In the genomic region with DNA sequence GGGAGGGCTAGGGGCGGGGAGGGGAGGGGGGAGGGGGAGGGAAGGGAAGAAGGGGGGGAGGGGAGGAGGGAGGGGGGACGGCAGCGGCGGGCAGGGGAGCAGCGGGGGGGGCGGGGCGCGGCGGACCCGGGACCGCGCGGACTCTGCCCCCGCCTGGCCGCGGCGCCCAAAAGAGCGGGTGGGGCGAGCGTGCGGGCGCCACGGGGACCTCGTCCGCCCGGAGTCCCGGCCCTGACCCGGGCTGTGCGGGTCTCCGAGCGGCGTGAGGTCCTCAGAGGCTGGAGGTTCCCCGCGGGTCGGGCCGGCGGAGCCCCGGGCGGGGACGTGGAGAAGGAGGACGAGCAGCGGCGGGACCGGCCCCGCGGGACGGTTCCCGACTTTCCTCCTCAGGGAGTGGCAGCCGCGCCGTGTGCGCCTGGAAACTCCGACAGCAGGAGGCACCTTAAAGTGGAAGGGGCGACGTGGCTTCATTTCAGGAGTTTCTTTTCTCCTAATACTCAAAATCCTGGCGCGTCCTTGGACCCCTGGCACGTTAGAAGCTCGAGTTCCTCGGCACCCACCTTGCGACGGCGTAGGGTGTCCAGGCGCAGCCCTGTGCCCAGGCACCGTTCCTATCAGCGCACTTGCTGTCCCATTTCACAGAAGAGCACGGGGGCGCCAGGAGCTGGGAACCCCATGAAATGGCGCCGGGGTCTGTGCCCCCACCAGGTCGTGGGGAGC, we compare ENCODE assay signal across 13 cellular contexts. TPM values are rescaled to one million over a fixed set of nuclear protein-coding genes. Genes with fewer than 3 reads are reported as not detected.
DNase-seq lines count a peak whose midpoint lies in the region; ATAC-seq, FAIRE-seq and TF ChIP-seq lines count a peak whose summit lies in the region.
"Had no signal": no experiment of that assay in that cellular context is flagged by ENCODE, and none has a peak within 500 bp of the region (broad histone marks: within the 10 kb centered on the region; RNA-seq: fewer than 3 reads in every experiment).

No MANE protein-coding gene starts in this region.

- FAIRE-seq in HepG2 (lab: Jason Lieb, UNC) (no peak), K562 (lab: Jason Lieb, UNC) (no peak)
- FAIRE-seq: islet of Langerhans had no signal

- intact Hi-C loops in HepG2 (cut with micrococcal nuclease; ENCODE audit: unreplicated experiment), result no loop called here
- intact Hi-C loops in right lobe of liver (cut with DNase I), result no loop called here
- intact Hi-C loops in K562 (cut with micrococcal nuclease), result no loop called here
- intact Hi-C loops in vagina (cut with DNase I), result no loop called here
- intact Hi-C loops in CD4-positive, alpha-beta memory T cell (cut with micrococcal nuclease), result no loop called here

- H3K27ac ChIP-seq in HepG2 (ENCODE audit: extremely low read length, insufficient read depth, low read length), result no peak overlapping the region
- H3K27ac ChIP-seq in right lobe of liver, result no peak overlapping the region
- no peak overlapping the region for H3K27ac ChIP-seq in K562 (ENCODE audit: extremely low read depth, low read depth, low read length)
- H3K27ac ChIP-seq in vagina, result peak overlapping the region; percentile 56
- no peak overlapping the region for H3K27ac ChIP-seq in CD4-positive, alpha-beta memory T cell (ENCODE audit: low read depth, low read length)
- H3K27ac ChIP-seq: brain microvascular endothelial cell had no signal

- POLR2A ChIA-PET in HepG2 (lab: Yijun Ruan, JAX) (no interaction called here), K562 (lab: Yijun Ruan, JAX) (interaction anchor here (1.1 kb wide), 1 partner anchor 10 kb away, joined by 3 read pairs; no protein-coding TSS in a partner anchor)
- POLR2A ChIA-PET in CD4-positive, alpha-beta memory T cell (lab: Charles Lee; ENCODE audit: partially characterized antibody), result no interaction called here

- no peaks in the 10 kb centered on the region for H3K9me3 Mint-ChIP-seq in mesothelial cell of epicardium
- peaks cover 0 to 2% (median 0%) of the 10 kb centered on the region in 8 donors for H3K9me3 Mint-ChIP-seq in CD4-positive, alpha-beta memory T cell
- H3K9me3 Mint-ChIP-seq: activated T-cell treated with anti-CD3 and anti-CD28 coated beads, Interleukin-2, amount 50 U/mL, for 4 hours; naive B cell had no signal

- CTCF ChIA-PET in HepG2 (lab: Yijun Ruan, JAX; ENCODE audit: low intra/inter-chr PET ratio, low total read pairs) (no interaction called here), K562 (lab: Yijun Ruan, JAX; ENCODE audit: low intra/inter-chr PET ratio) (no interaction called here)
- CTCF ChIA-PET in CD4-positive, alpha-beta memory T cell (lab: Charles Lee; ENCODE audit: partially characterized antibody), result no interaction called here

- peaks cover 19% of the 10 kb centered on the region for H3K4me1 Mint-ChIP-seq in mesothelial cell of epicardium
- H3K4me1 Mint-ChIP-seq in CD4-positive, alpha-beta memory T cell, result peaks cover 7 to 26% (median 17%) of the 10 kb centered on the region in 4 donors

- H3K4me1 ChIP-seq in HepG2 (ENCODE audit: insufficient read depth, low read length) (peaks cover 39% of the 10 kb centered on the region), right lobe of liver (no peaks in the 10 kb centered on the region), K562 (replicated peaks in 1 of 2; ENCODE audit: control insufficient read depth in 2 of 2, insufficient read depth in 2 of 2, low read length in 2 of 2) (peaks cover 8 to 56% of the 10 kb centered on the region in 2 experiments; a peak in 4 of 5 replicates), vagina (peaks cover 50% of the 10 kb centered on the region)
- peaks cover 24% of the 10 kb centered on the region for H3K4me1 ChIP-seq in CD4-positive, alpha-beta memory T cell (ENCODE audit: insufficient read depth, low read length)

- TF ChIP-seq EP300 in HepG2 (IDR thresholded peaks at IDR 0.05; ENCODE audit: low read depth in 2 of 2, low read length in 2 of 2) (no peak), HepG2 (CRISPR knock-in tag; IDR thresholded peaks at IDR 0.05; ENCODE audit: borderline replicate concordance) (no peak), K562 (IDR thresholded peaks at IDR 0.05; ENCODE audit: low read length) (no peak)

- H3K9me3 ChIP-seq in HepG2 (ENCODE audit: low read length) (no peaks in the 10 kb centered on the region), right lobe of liver (no peaks in the 10 kb centered on the region), K562 (replicated peaks; ENCODE audit: control insufficient read depth, insufficient read depth, low read depth, low read length) (no peaks in the 10 kb centered on the region), vagina (no peaks in the 10 kb centered on the region)
- no peaks in the 10 kb centered on the region for H3K9me3 ChIP-seq in CD4-positive, alpha-beta memory T cell (ENCODE audit: control insufficient read depth in 1 of 2, low read length in 2 of 2)

- peaks cover 76% of the 10 kb centered on the region for H3K27me3 Mint-ChIP-seq in mesothelial cell of epicardium (ENCODE audit: low read depth)
- H3K27me3 Mint-ChIP-seq in CD4-positive, alpha-beta memory T cell, result peaks cover 33 to 41% of the 10 kb centered on the region in 2 donors

- DNase-seq in HepG2 (ENCODE audit: low spot score), result no peak
- DNase-seq in right lobe of liver, result no peak
- peak in 3 of 4 experiments; percentile 53 to 81 (median 79) for DNase-seq in K562 (ENCODE audit: extremely low read depth in 1 of 4, low spot score in 3 of 4)
- DNase-seq in mesothelial cell of epicardium (ENCODE audit: low spot score in 2 of 2, unreplicated experiment in 2 of 2), result no peak
- DNase-seq in vagina (ENCODE audit: extremely low spot score in 2 of 2), result no peak
- no peak for DNase-seq in CD4-positive, alpha-beta memory T cell
- DNase-seq in left lobe of liver (ENCODE audit: low spot score), result no peak
- DNase-seq: activated T-cell treated with anti-CD3 and anti-CD28 coated beads, Interleukin-2, amount 50 U/mL, for 4 hours; brain microvascular endothelial cell; naive B cell; NCI-H526 treated with DMSO at 0.1 percent for 48 hours had no signal

- TF ChIP-seq POLR2A in HepG2 (IDR thresholded peaks at IDR 0.05; ENCODE audit: insufficient read depth in 1 of 2, low read depth in 2 of 2, low read length in 2 of 2), result no peak
- TF ChIP-seq POLR2A in right lobe of liver (IDR thresholded peaks at IDR 0.05), result no peak
- TF ChIP-seq POLR2A in K562 (conservative IDR thresholded peaks at IDR 0.05), result no peak
- TF ChIP-seq POLR2A in vagina (IDR thresholded peaks at IDR 0.05), result no peak

- H3K27ac Mint-ChIP-seq in mesothelial cell of epicardium, result no peak overlapping the region
- H3K27ac Mint-ChIP-seq in CD4-positive, alpha-beta memory T cell, result no peak overlapping the region

- peak; percentile 9; the same call in 2 of the 3 replicates for ATAC-seq in HepG2
- no peak for ATAC-seq in right lobe of liver
- 0 out of 3 replicates have a peak, but pooled peaks have one; percentile 11 for ATAC-seq in K562
- no peak for ATAC-seq in left lobe of liver
- no peak for ATAC-seq in HG03439 (IDR thresholded peaks at IDR 0.05; ENCODE audit: unreplicated experiment)

- H3K4me2 ChIP-seq in HepG2 (ENCODE audit: low read depth, low read length), result peak overlapping the region; percentile 18; the same call in 1 of the 2 replicates
- no peak overlapping the region for H3K4me2 ChIP-seq in K562 (ENCODE audit: insufficient read depth, low read length)

- BruUV-seq in HepG2 (replicated peaks; lab: Mats Ljungman, UMichigan) (no TSS peak), K562 (replicated peaks; lab: Mats Ljungman, UMichigan) (no TSS peak)

- H3K4me3 ChIP-seq in HepG2 (replicated peaks in 1 of 3; ENCODE audit: insufficient read depth in 1 of 3, low read depth in 2 of 3, low read length in 3 of 3), result peak overlapping the region in 1 of 3 experiments; percentile 23; a peak in 1 of 6 replicates
- peak overlapping the region in 1 of 3 donors; percentile 4 for H3K4me3 ChIP-seq in right lobe of liver
- H3K4me3 ChIP-seq in K562, result no peak overlapping the region
- peak overlapping the region; percentile 44 to 65 for H3K4me3 ChIP-seq in vagina
- H3K4me3 ChIP-seq in CD4-positive, alpha-beta memory T cell (ENCODE audit: low read length in 2 of 2), result no peak overlapping the region

- TF ChIP-seq RAD21 in HepG2 (CRISPR knock-in tag; IDR thresholded peaks at IDR 0.05) (no peak), K562 (CRISPR knock-in tag; conservative IDR thresholded peaks at IDR 0.05 in 1 of 2, IDR thresholded peaks at IDR 0.05 in 1 of 2) (no peak)

- TF ChIP-seq CTCF in HepG2 (CRISPR knock-in tag; IDR thresholded peaks at IDR 0.05) (no peak), right lobe of liver (IDR thresholded peaks at IDR 0.05) (no peak), K562 (IDR thresholded peaks at IDR 0.05 in 2 of 3, conservative IDR thresholded peaks at IDR 0.05 in 1 of 3; ENCODE audit: insufficient read depth in 2 of 3, low read depth in 1 of 3, low read length in 3 of 3) (no peak), mesothelial cell of epicardium (IDR thresholded peaks at IDR 0.05; ENCODE audit: unreplicated experiment) (no peak), vagina (IDR thresholded peaks at IDR 0.05) (no peak)

- peak overlapping the region; percentile 20 for H3K4me3 Mint-ChIP-seq in mesothelial cell of epicardium
- H3K4me3 Mint-ChIP-seq in CD4-positive, alpha-beta memory T cell, result no peak overlapping the region
- H3K4me3 Mint-ChIP-seq: activated T-cell treated with anti-CD3 and anti-CD28 coated beads, Interleukin-2, amount 50 U/mL, for 4 hours had no signal

- H3K27me3 ChIP-seq in HepG2 (ENCODE audit: control insufficient read depth in 1 of 2, insufficient read depth in 2 of 2, low read length in 2 of 2) (peaks cover 4 to 36% of the 10 kb centered on the region in 2 experiments), right lobe of liver (peaks cover 7 to 16% of the 10 kb centered on the region in 2 donors), K562 (ENCODE audit: control insufficient read depth in 2 of 2, insufficient read depth in 2 of 2, low read length in 2 of 2) (peaks cover 5 to 28% of the 10 kb centered on the region in 2 experiments; a peak in 4 of 5 replicates), vagina (no peaks in the 10 kb centered on the region)
- H3K27me3 ChIP-seq in CD4-positive, alpha-beta memory T cell (ENCODE audit: insufficient read depth, low read length), result peaks cover 16% of the 10 kb centered on the region

- H3K36me3 ChIP-seq in HepG2 (replicated peaks in 1 of 2; ENCODE audit: control insufficient read depth in 1 of 2, insufficient read depth in 2 of 2, low read length in 2 of 2), result no peaks in the 10 kb centered on the region
- H3K36me3 ChIP-seq in right lobe of liver, result no peaks in the 10 kb centered on the region
- no peaks in the 10 kb centered on the region for H3K36me3 ChIP-seq in K562 (ENCODE audit: control insufficient read depth, insufficient read depth, low read length)
- H3K36me3 ChIP-seq in vagina, result no peaks in the 10 kb centered on the region
- H3K36me3 ChIP-seq in CD4-positive, alpha-beta memory T cell (ENCODE audit: insufficient read depth, low read length), result no peaks in the 10 kb centered on the region
- H3K36me3 ChIP-seq: brain microvascular endothelial cell had no signal

- H2AFZ ChIP-seq in HepG2 (ENCODE audit: low read length) (no peak overlapping the region), K562 (ENCODE audit: low read depth, low read length) (no peak overlapping the region)

- H3K79me2 ChIP-seq in HepG2 (ENCODE audit: insufficient read depth, low read length) (no peaks in the 10 kb centered on the region), K562 (ENCODE audit: control insufficient read depth, insufficient read depth, low read length) (no peaks in the 10 kb centered on the region)

- no peaks in the 10 kb centered on the region for H3K36me3 Mint-ChIP-seq in mesothelial cell of epicardium
- H3K36me3 Mint-ChIP-seq in CD4-positive, alpha-beta memory T cell, result no peaks in the 10 kb centered on the region
- H3K36me3 Mint-ChIP-seq: naive B cell had no signal

- 0 out of 2 replicates have a peak, but pooled peaks cover 2% of the 10 kb centered on the region for H4K20me1 ChIP-seq in HepG2 (ENCODE audit: insufficient read depth, low read length)
- H4K20me1 ChIP-seq in K562 (replicated peaks; ENCODE audit: control insufficient read depth, insufficient read depth, low read length), result peaks cover 4% of the 10 kb centered on the region; the same call in 1 of the 2 replicates

- H3K9me1 ChIP-seq in K562 (ENCODE audit: control insufficient read depth, insufficient read depth, low read length), result no peaks in the 10 kb centered on the region

- no peak overlapping the region for H3K9ac ChIP-seq in HepG2 (ENCODE audit: insufficient read depth, low read depth, low read length)
- H3K9ac ChIP-seq in K562 (ENCODE audit: insufficient read depth in 1 of 2, low read depth in 2 of 2, low read length in 2 of 2), result peak overlapping the region in 1 of 2 experiments; percentile 78; a peak in 2 of 4 replicates

- in situ Hi-C loops in HepG2 (cut with HindIII; ENCODE audit: extremely low pct_ligation_motif_present, low pct_unique_long_range_greater_than_20kb) (no loop called here), K562 (cut with MboI) (no loop called here)

- WGBS in HepG2 (ENCODE audit: low lambda C conversion rate), result 49% methylated on average over 31 of the region's 71 CpGs
- WGBS in right lobe of liver (ENCODE audit: insufficient coverage, low coverage, low lambda C conversion rate, missing lambda C conversion rate), result 8% methylated on average over 5 of the region's 71 CpGs
- WGBS in K562 (ENCODE audit: insufficient coverage, low coverage, missing lambda C conversion rate), result 55% methylated on average over 15 of the region's 71 CpGs

RNA-seq across cellular contexts. Expression of a gene that starts 0.5 kb away (rescaled TPM):
- total RNA-seq in HepG2 (2016; rRNA removed; fragmentation: Illumina TruSeq; extraction: Trizol), result not detected in 2 replicates
- total RNA-seq in HepG2 (2016; cell fraction: cytosol; rRNA removed; fragmentation: Illumina TruSeq; extraction: Trizol; ENCODE audit: low read depth), result not detected in 2 replicates
- total RNA-seq in HepG2 (2016; cell fraction: insoluble cytoplasmic fraction; rRNA removed; fragmentation: Illumina TruSeq; extraction: Trizol), result not detected in 2 replicates
- total RNA-seq in HepG2 (2016; cell fraction: membrane; rRNA removed; fragmentation: Illumina TruSeq; extraction: Trizol), result not detected in 2 replicates
- total RNA-seq in HepG2 (2016; cell fraction: nucleus; rRNA removed; fragmentation: Illumina TruSeq; extraction: Trizol), result not detected in 2 replicates
- not detected in 2 replicates for polyA plus RNA-seq in HepG2 (2011; rRNA removed)
- polyA plus RNA-seq in HepG2 (2011; cell fraction: cytosol; rRNA removed), result 0.07 TPM in 1 of 2 replicates, not detected in the other
- 0.19 and 0.31 TPM in 2 replicates for polyA plus RNA-seq in HepG2 (2011; cell fraction: nucleus; rRNA removed)
- 0.16 TPM in 1 of 2 replicates, not detected in the other for polyA plus RNA-seq in HepG2 (2012)
- polyA plus RNA-seq in HepG2 (2016; cell fraction: cytosol; fragmentation: Illumina TruSeq; extraction: Trizol; ENCODE audit: low read depth), result not detected in 2 replicates
- not detected in 2 replicates for polyA plus RNA-seq in HepG2 (2016; cell fraction: insoluble cytoplasmic fraction; fragmentation: Illumina TruSeq; extraction: Trizol; ENCODE audit: low read depth)
- polyA plus RNA-seq in HepG2 (2016; cell fraction: membrane; fragmentation: Illumina TruSeq; extraction: Trizol; ENCODE audit: low read depth), result not detected in 2 replicates
- polyA plus RNA-seq in HepG2 (2016; cell fraction: nucleus; fragmentation: Illumina TruSeq; extraction: Trizol; ENCODE audit: insufficient read depth, low read depth), result not detected in 2 replicates
- polyA minus RNA-seq in HepG2 (2011; rRNA and poly(A)+ RNA removed; ENCODE audit: low replicate concordance), result 78.3 TPM in 1 of 2 replicates, not detected in the other
- not detected in 2 replicates for polyA minus RNA-seq in HepG2 (2011; cell fraction: cytosol; rRNA and poly(A)+ RNA removed)
- not detected in 2 replicates for polyA minus RNA-seq in HepG2 (2011; cell fraction: nucleus; rRNA and poly(A)+ RNA removed)
- total RNA-seq in right lobe of liver, result 1 to 10 TPM in 5 of 6 experiments, under 1 TPM in 1; 0.83 to 2.7 (median 1.8) TPM
- total RNA-seq in K562 (2011; cell fraction: chromatin; rRNA removed; ENCODE audit: low replicate concordance), result 6.2 and 17.1 TPM in 2 replicates
- total RNA-seq in K562 (2011; cell fraction: nucleolus; rRNA removed), result 17.7 and 19.1 TPM in 2 replicates
- total RNA-seq in K562 (2011; cell fraction: nucleoplasm; rRNA removed), result 13.8 and 19.1 TPM in 2 replicates
- total RNA-seq in K562 (2014; rRNA removed), result 3.1 and 4.0 TPM in 2 replicates
- total RNA-seq in K562 (2014; rRNA removed; fragmentation: Illumina TruSeq; extraction: Trizol), result 0.67 and 2.0 TPM in 2 replicates
- total RNA-seq in K562 (2015; rRNA removed; fragmentation: Illumina TruSeq; extraction: Trizol), result 0.51 and 0.64 TPM in 2 replicates
- total RNA-seq in K562 (2021), result 3.9 and 4.4 TPM in 2 replicates
- 1.1 and 2.5 TPM in 2 replicates for polyA plus RNA-seq in K562 (2011; rRNA removed)
- polyA plus RNA-seq in K562 (2011; cell fraction: cytosol; rRNA removed), result 1.9 and 11.7 TPM in 2 replicates
- 2.4 and 12.0 TPM in 2 replicates for polyA plus RNA-seq in K562 (2011; cell fraction: nucleus; rRNA removed)
- polyA plus RNA-seq in K562 (2012), result 0.58 and 1.5 TPM in 2 replicates
- polyA plus RNA-seq in K562 (2014; fragmentation: Illumina TruSeq; extraction: Trizol), result 3.1 and 3.4 TPM in 2 replicates
- polyA plus RNA-seq in K562 (2014; fragmentation: Nextera tagmentation; extraction: Ambion mirVana), result under 1 TPM in 1 of 2 experiments, not detected in 1; 0.56 TPM
- polyA plus RNA-seq in K562 (2014; rRNA removed), result 2.0 and 2.2 TPM in 2 replicates
- 0.63 and 3.3 TPM in 2 replicates for polyA minus RNA-seq in K562 (2011; rRNA and poly(A)+ RNA removed)
- 2.7 TPM in 1 of 2 replicates, not detected in the other for polyA minus RNA-seq in K562 (2011; cell fraction: cytosol; rRNA and poly(A)+ RNA removed)
- 0.44 and 1.5 TPM in 2 replicates for polyA minus RNA-seq in K562 (2011; cell fraction: nucleus; rRNA and poly(A)+ RNA removed)
- total RNA-seq in mesothelial cell of epicardium, result 8.0 to 8.8 TPM (median 8.4 TPM) in 3 replicates
- total RNA-seq in vagina, result 49.4 TPM
- under 1 TPM; 0.44 to 0.70 TPM for total RNA-seq in CD4-positive, alpha-beta memory T cell
- polyA plus RNA-seq in CD4-positive, alpha-beta memory T cell, result 1 to 10 TPM in 1 of 2 donors, not detected in 1; 1.3 TPM
- 1.8 TPM for total RNA-seq in left lobe of liver

RNA-seq across cellular contexts. Expression of a gene that starts 52.9 kb away (rescaled TPM):
- total RNA-seq in HepG2 (2016; rRNA removed; fragmentation: Illumina TruSeq; extraction: Trizol) (7.9 and 9.6 TPM in 2 replicates), right lobe of liver (1 to 10 TPM; 3.1 to 7.3 (median 4.5) TPM), K562 (2014; rRNA removed) (18.0 and 23.8 TPM in 2 replicates), K562 (2014; rRNA removed; fragmentation: Illumina TruSeq; extraction: Trizol) (11.4 and 13.7 TPM in 2 replicates), K562 (2015; rRNA removed; fragmentation: Illumina TruSeq; extraction: Trizol) (15.2 and 15.6 TPM in 2 replicates), K562 (2021) (33.0 and 34.7 TPM in 2 replicates), mesothelial cell of epicardium (47.1 to 50.5 TPM (median 47.6 TPM) in 3 replicates), vagina (30.7 TPM), left lobe of liver (4.6 TPM)
- 11.9 and 12.6 TPM in 2 replicates for total RNA-seq in HepG2 (2016; cell fraction: cytosol; rRNA removed; fragmentation: Illumina TruSeq; extraction: Trizol; ENCODE audit: low read depth)
- 10.4 and 13.2 TPM in 2 replicates for total RNA-seq in HepG2 (2016; cell fraction: insoluble cytoplasmic fraction; rRNA removed; fragmentation: Illumina TruSeq; extraction: Trizol)
- total RNA-seq in HepG2 (2016; cell fraction: membrane; rRNA removed; fragmentation: Illumina TruSeq; extraction: Trizol), result 8.0 and 11.3 TPM in 2 replicates
- total RNA-seq in HepG2 (2016; cell fraction: nucleus; rRNA removed; fragmentation: Illumina TruSeq; extraction: Trizol), result 8.0 and 17.5 TPM in 2 replicates
- polyA plus RNA-seq in HepG2 (2011; rRNA removed) (22.9 and 25.7 TPM in 2 replicates), K562 (2011; rRNA removed) (13.0 and 17.2 TPM in 2 replicates), K562 (2014; fragmentation: Illumina TruSeq; extraction: Trizol) (24.3 and 32.5 TPM in 2 replicates), K562 (2014; fragmentation: Nextera tagmentation; extraction: Ambion mirVana) (under 1 TPM; 0.46 to 0.48 TPM), K562 (2014; rRNA removed) (20.5 and 32.9 TPM in 2 replicates)
- 8.3 and 13.6 TPM in 2 replicates for polyA plus RNA-seq in HepG2 (2011; cell fraction: cytosol; rRNA removed)
- polyA plus RNA-seq in HepG2 (2011; cell fraction: nucleus; rRNA removed), result 54.0 and 67.5 TPM in 2 replicates
- 21.3 and 21.5 TPM in 2 replicates for polyA plus RNA-seq in HepG2 (2012)
- 1.2 and 1.7 TPM in 2 replicates for polyA plus RNA-seq in HepG2 (2016; cell fraction: cytosol; fragmentation: Illumina TruSeq; extraction: Trizol; ENCODE audit: low read depth)
- polyA plus RNA-seq in HepG2 (2016; cell fraction: insoluble cytoplasmic fraction; fragmentation: Illumina TruSeq; extraction: Trizol; ENCODE audit: low read depth), result 9.7 and 15.4 TPM in 2 replicates
- polyA plus RNA-seq in HepG2 (2016; cell fraction: membrane; fragmentation: Illumina TruSeq; extraction: Trizol; ENCODE audit: low read depth), result 4.1 and 4.8 TPM in 2 replicates
- 29.5 and 34.6 TPM in 2 replicates for polyA plus RNA-seq in HepG2 (2016; cell fraction: nucleus; fragmentation: Illumina TruSeq; extraction: Trizol; ENCODE audit: insufficient read depth, low read depth)
- 39.4 and 61.2 TPM in 2 replicates for polyA minus RNA-seq in HepG2 (2011; rRNA and poly(A)+ RNA removed; ENCODE audit: low replicate concordance)
- polyA minus RNA-seq in HepG2 (2011; cell fraction: cytosol; rRNA and poly(A)+ RNA removed), result 16.5 and 19.2 TPM in 2 replicates
- 37.2 and 38.9 TPM in 2 replicates for polyA minus RNA-seq in HepG2 (2011; cell fraction: nucleus; rRNA and poly(A)+ RNA removed)
- 96.1 and 210 TPM in 2 replicates for total RNA-seq in K562 (2011; cell fraction: chromatin; rRNA removed; ENCODE audit: low replicate concordance)
- 97.7 and 120 TPM in 2 replicates for total RNA-seq in K562 (2011; cell fraction: nucleolus; rRNA removed)
- 88.2 and 108 TPM in 2 replicates for total RNA-seq in K562 (2011; cell fraction: nucleoplasm; rRNA removed)
- 15.0 and 27.6 TPM in 2 replicates for polyA plus RNA-seq in K562 (2011; cell fraction: cytosol; rRNA removed)
- polyA plus RNA-seq in K562 (2011; cell fraction: nucleus; rRNA removed), result 70.0 and 127 TPM in 2 replicates
- polyA plus RNA-seq in K562 (2012), result 22.7 and 32.9 TPM in 2 replicates
- polyA minus RNA-seq in K562 (2011; rRNA and poly(A)+ RNA removed), result 39.5 and 48.7 TPM in 2 replicates
- polyA minus RNA-seq in K562 (2011; cell fraction: cytosol; rRNA and poly(A)+ RNA removed), result 15.7 and 31.0 TPM in 2 replicates
- 37.3 and 44.9 TPM in 2 replicates for polyA minus RNA-seq in K562 (2011; cell fraction: nucleus; rRNA and poly(A)+ RNA removed)
- total RNA-seq in CD4-positive, alpha-beta memory T cell, result 10 to 100 TPM; 17.5 to 18.2 TPM
- polyA plus RNA-seq in CD4-positive, alpha-beta memory T cell, result 1 to 10 TPM; 1.1 to 7.8 TPM

Comparison
In these comparisons a context has a peak if more than half of its experiments do, and no peak if none do; other contexts are left out.
1. ATAC-seq: peak in HepG2 (single experiment) and K562 (single experiment); none in right lobe of liver (0 of 4), left lobe of liver (single experiment) and HG03439 (single experiment).
2. DNase-seq: peak in K562 (3 of 4); none in HepG2 (single experiment), right lobe of liver (0 of 3), mesothelial cell of epicardium (0 of 2), vagina (0 of 2), CD4-positive, alpha-beta memory T cell (0 of 5) and left lobe of liver (single experiment).
3. H3K4me3 ChIP-seq: peak in vagina (2 of 2); none in K562 (single experiment) and CD4-positive, alpha-beta memory T cell (0 of 2).